14 cellular contexts compared by ENCODE assay signal in the genomic region with DNA sequence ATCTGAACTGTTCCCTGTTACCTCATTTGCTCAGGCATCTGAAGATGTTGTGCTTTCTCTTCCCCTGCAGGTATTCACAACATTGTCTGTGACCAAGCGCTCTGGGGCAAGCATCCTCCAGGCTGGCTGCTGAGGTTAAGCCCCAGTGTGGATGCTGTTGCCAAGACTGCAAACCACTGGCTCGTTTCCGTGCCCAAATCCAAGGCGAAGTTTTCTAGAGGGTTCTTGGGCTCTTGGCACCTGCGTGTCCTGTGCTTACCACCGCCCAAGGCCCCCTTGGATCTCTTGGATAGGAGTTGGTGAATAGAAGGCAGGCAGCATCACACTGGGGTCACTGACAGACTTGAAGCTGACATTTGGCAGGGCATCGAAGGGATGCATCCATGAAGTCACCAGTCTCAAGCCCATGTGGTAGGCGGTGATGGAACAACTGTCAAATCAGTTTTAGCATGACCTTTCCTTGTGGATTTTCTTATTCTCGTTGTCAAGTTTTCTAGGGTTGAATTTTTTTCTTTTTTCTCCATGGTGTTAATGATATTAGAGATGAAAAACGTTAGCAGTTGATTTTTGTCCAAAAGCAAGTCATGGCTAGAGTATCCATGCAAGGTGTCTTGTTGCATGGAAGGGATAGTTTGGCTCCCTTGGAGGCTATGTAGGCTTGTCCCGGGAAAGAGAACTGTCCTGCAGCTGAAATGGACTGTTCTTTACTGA. TPM values are rescaled to one million over a fixed set of nuclear protein-coding genes. Genes with fewer than 3 reads are reported as not detected.
DNase-seq lines count a peak whose midpoint lies in the region; ATAC-seq and TF ChIP-seq lines count a peak whose summit lies in the region.
"Had no signal": no experiment of that assay in that cellular context is flagged by ENCODE, and none has a peak within 500 bp of the region (broad histone marks: within the 10 kb centered on the region; RNA-seq: fewer than 3 reads in every experiment).

No MANE protein-coding gene starts in this region.

- no peak overlapping the region for H3K4me2 ChIP-seq in HCT116 (ENCODE audit: low read length)

- H2AFZ ChIP-seq in HCT116 (ENCODE audit: low read depth, low read length, poor library complexity, severe bottlenecking): no peak overlapping the region

- H3K9ac ChIP-seq in HCT116 (ENCODE audit: low read length): no peak overlapping the region

- no peak for DNase-seq in activated T-cell treated with anti-CD3 and anti-CD28 coated beads, Interleukin-2, amount 50 U/mL, for 72 hours
- DNase-seq in activated T-cell treated with anti-CD3 and anti-CD28 coated beads, Interleukin-2, amount 50 U/mL, for 4 hours: no peak
- DNase-seq in HCT116 (ENCODE audit: low read depth, low spot score) (no peak), dedifferentiated amniotic fluid mesenchymal stem cell (ENCODE audit: extremely low spot score) (no peak), type B pancreatic cell (ENCODE audit: extremely low spot score, unreplicated experiment) (no peak)
- no peak for DNase-seq in stimulated activated CD4-positive, alpha-beta T cell treated with anti-CD3 and anti-CD28 coated beads, Interleukin-2, amount 100 ng/mL, for 48 hours
- DNase-seq: CD8-positive, alpha-beta T cell; COR-L47; DMS153; DND-41; GDM1; HCEC 1CT had no signal

- no peak overlapping the region for H3K27ac ChIP-seq in HCT116 (ENCODE audit: low read depth, low read length)

- H3K79me2 ChIP-seq in HCT116 (ENCODE audit: insufficient read depth, low read length): peaks cover 83% of the 10 kb centered on the region

- H3K36me3 ChIP-seq in HCT116 (ENCODE audit: control insufficient read depth in 1 of 2, insufficient read depth in 2 of 2, low read length in 2 of 2): peaks cover 46 to 73% of the 10 kb centered on the region in 2 experiments

- no peaks in the 10 kb centered on the region for H3K9me3 Mint-ChIP-seq in activated T-cell treated with anti-CD3 and anti-CD28 coated beads, Interleukin-2, amount 50 U/mL, for 72 hours
- H3K9me3 Mint-ChIP-seq in activated T-cell treated with anti-CD3 and anti-CD28 coated beads, Interleukin-2, amount 50 U/mL, for 4 hours: no peaks in the 10 kb centered on the region
- H3K9me3 Mint-ChIP-seq in activated T-helper 17 cell treated with anti-CD3 and anti-CD28 coated beads, Interleukin-2, amount 50 U/mL, for 72 hours: no peaks in the 10 kb centered on the region
- H3K9me3 Mint-ChIP-seq in type B pancreatic cell: no peaks in the 10 kb centered on the region
- H3K9me3 Mint-ChIP-seq: CD8-positive, alpha-beta T cell had no signal

- ATAC-seq in activated T-cell treated with anti-CD3 and anti-CD28 coated beads, Interleukin-2, amount 50 U/mL, for 72 hours (replicated peaks in 1 of 2): no peak
- no peak for ATAC-seq in activated T-cell treated with anti-CD3 and anti-CD28 coated beads, Interleukin-2, amount 50 U/mL, for 4 hours
- ATAC-seq in HCT116: no peak
- ATAC-seq in activated T-helper 17 cell treated with anti-CD3 and anti-CD28 coated beads, Interleukin-2, amount 50 U/mL, for 72 hours (replicated peaks): no peak
- ATAC-seq: CD8-positive, alpha-beta T cell had no signal

- peaks cover 6 to 16% of the 10 kb centered on the region in 2 donors for H3K36me3 Mint-ChIP-seq in activated T-cell treated with anti-CD3 and anti-CD28 coated beads, Interleukin-2, amount 50 U/mL, for 72 hours (ENCODE audit: insufficient read depth in 2 of 2)
- H3K36me3 Mint-ChIP-seq in activated T-cell treated with anti-CD3 and anti-CD28 coated beads, Interleukin-2, amount 50 U/mL, for 4 hours (ENCODE audit: insufficient read depth): peaks cover 46% of the 10 kb centered on the region
- H3K36me3 Mint-ChIP-seq in activated T-helper 17 cell treated with anti-CD3 and anti-CD28 coated beads, Interleukin-2, amount 50 U/mL, for 72 hours (ENCODE audit: low read depth): peaks cover 93% of the 10 kb centered on the region
- peaks cover 24% of the 10 kb centered on the region for H3K36me3 Mint-ChIP-seq in type B pancreatic cell

- RAD21 ChIA-PET in HCT116 (lab: Charles Lee; ENCODE audit: low non-redundant PET in 1 of 2, low total read pairs in 2 of 2, uncharacterized antibody in 2 of 2, unreplicated experiment in 2 of 2): no interaction called here

- no peak for TF ChIP-seq RAD21 in HCT116 (IDR thresholded peaks at IDR 0.05; ENCODE audit: low read depth)

- BruUV-seq in HCT116 (replicated peaks; lab: Mats Ljungman, UMichigan): no TSS peak

- H3K4me1 Mint-ChIP-seq in activated T-cell treated with anti-CD3 and anti-CD28 coated beads, Interleukin-2, amount 50 U/mL, for 72 hours (ENCODE audit: low read depth): peaks cover 5% of the 10 kb centered on the region
- no peaks in the 10 kb centered on the region for H3K4me1 Mint-ChIP-seq in activated T-cell treated with anti-CD3 and anti-CD28 coated beads, Interleukin-2, amount 50 U/mL, for 4 hours (ENCODE audit: low read depth)
- no peaks in the 10 kb centered on the region for H3K4me1 Mint-ChIP-seq in activated T-helper 17 cell treated with anti-CD3 and anti-CD28 coated beads, Interleukin-2, amount 50 U/mL, for 72 hours
- no peaks in the 10 kb centered on the region for H3K4me1 Mint-ChIP-seq in type B pancreatic cell (ENCODE audit: unreplicated experiment)
- H3K4me1 Mint-ChIP-seq: CD14-positive monocyte had no signal

- no peaks in the 10 kb centered on the region for H3K9me2 ChIP-seq in HCT116 (ENCODE audit: insufficient read depth)

- no peak overlapping the region for H3K4me3 Mint-ChIP-seq in activated T-cell treated with anti-CD3 and anti-CD28 coated beads, Interleukin-2, amount 50 U/mL, for 72 hours
- no peak overlapping the region for H3K4me3 Mint-ChIP-seq in activated T-cell treated with anti-CD3 and anti-CD28 coated beads, Interleukin-2, amount 50 U/mL, for 4 hours
- H3K4me3 Mint-ChIP-seq in activated T-helper 17 cell treated with anti-CD3 and anti-CD28 coated beads, Interleukin-2, amount 50 U/mL, for 72 hours: no peak overlapping the region
- no peak overlapping the region for H3K4me3 Mint-ChIP-seq in type B pancreatic cell
- H3K4me3 Mint-ChIP-seq: CD14-positive monocyte; CD8-positive, alpha-beta T cell had no signal

- TF ChIP-seq CTCF in HCT116 (IDR thresholded peaks at IDR 0.05 in 2 of 3, conservative IDR thresholded peaks at IDR 0.05 in 1 of 3; ENCODE audit: borderline replicate concordance in 1 of 3, insufficient read depth in 1 of 3, low read depth in 2 of 3, low read length in 2 of 3) (no peak), type B pancreatic cell (conservative IDR thresholded peaks at IDR 0.05) (no peak)

- intact Hi-C loops in HCT116 (cut with micrococcal nuclease): no loop called here

- H3K4me3 ChIP-seq in HCT116 (replicated peaks in 1 of 2; ENCODE audit: low read depth in 1 of 2, low read length in 2 of 2): no peak overlapping the region

- no peaks in the 10 kb centered on the region for H3K4me1 ChIP-seq in HCT116 (ENCODE audit: control insufficient read depth in 1 of 2, insufficient read depth in 2 of 2, low read length in 2 of 2)

- H4K20me1 ChIP-seq in HCT116 (ENCODE audit: insufficient read depth): peaks cover 40% of the 10 kb centered on the region; the same call in 1 of the 2 replicates

- H3K27me3 ChIP-seq in HCT116 (ENCODE audit: insufficient read depth, low read length): no peaks in the 10 kb centered on the region

- H3K27me3 Mint-ChIP-seq in activated T-cell treated with anti-CD3 and anti-CD28 coated beads, Interleukin-2, amount 50 U/mL, for 72 hours (ENCODE audit: low read depth): no peaks in the 10 kb centered on the region
- no peaks in the 10 kb centered on the region for H3K27me3 Mint-ChIP-seq in activated T-cell treated with anti-CD3 and anti-CD28 coated beads, Interleukin-2, amount 50 U/mL, for 4 hours (ENCODE audit: low read depth)
- no peaks in the 10 kb centered on the region for H3K27me3 Mint-ChIP-seq in activated T-helper 17 cell treated with anti-CD3 and anti-CD28 coated beads, Interleukin-2, amount 50 U/mL, for 72 hours
- no peaks in the 10 kb centered on the region for H3K27me3 Mint-ChIP-seq in type B pancreatic cell

- H3K9me3 ChIP-seq in HCT116 (ENCODE audit: control insufficient read depth in 1 of 2, insufficient read depth in 1 of 2, low read depth in 1 of 2, low read length in 2 of 2): no peaks in the 10 kb centered on the region

- POLR2A ChIA-PET in HCT116 (lab: Charles Lee): no interaction called here

- CTCF ChIA-PET in HCT116 (lab: Charles Lee): no interaction called here

- TF ChIP-seq POLR2A in HCT116 (IDR thresholded peaks at IDR 0.05; ENCODE audit: borderline replicate concordance, extremely low read depth, insufficient read depth, insufficient read length): no peak

- peak overlapping the region; percentile 41 for H3K27ac Mint-ChIP-seq in activated T-cell treated with anti-CD3 and anti-CD28 coated beads, Interleukin-2, amount 50 U/mL, for 72 hours
- H3K27ac Mint-ChIP-seq in activated T-helper 17 cell treated with anti-CD3 and anti-CD28 coated beads, Interleukin-2, amount 50 U/mL, for 72 hours: peak overlapping the region; percentile 38
- H3K27ac Mint-ChIP-seq in type B pancreatic cell: no peak overlapping the region
- H3K27ac Mint-ChIP-seq: CD8-positive, alpha-beta T cell had no signal

TF ChIP-seq in HCT116, 20 proteins besides CTCF, POLR2A, EP300 and RAD21:
- TF ChIP-seq SIN3A (IDR thresholded peaks at IDR 0.05; ENCODE audit: low read depth) (no peak), POLR2AphosphoS5 (IDR thresholded peaks at IDR 0.05; ENCODE audit: low read depth, low read length) (peak; percentile 17; the same call in 1 of the 2 replicates)

RNA-seq across cellular contexts. Expression of a gene that starts 44.9 kb away (rescaled TPM):
- total RNA-seq in activated T-cell treated with anti-CD3 and anti-CD28 coated beads, Interleukin-2, amount 50 U/mL, for 72 hours: 1 to 10 TPM; 4.9 to 5.0 TPM
- 1 to 10 TPM; 5.0 to 6.2 (median 5.5) TPM for total RNA-seq in activated T-cell treated with anti-CD3 and anti-CD28 coated beads, Interleukin-2, amount 50 U/mL, for 4 hours
- 3.0 TPM for total RNA-seq in HCT116 (2021; ENCODE audit: unreplicated experiment)
- polyA plus RNA-seq in HCT116 (2012): 0.49 and 1.3 TPM in 2 replicates
- total RNA-seq in activated T-helper 17 cell treated with anti-CD3 and anti-CD28 coated beads, Interleukin-2, amount 50 U/mL, for 72 hours: 1 to 10 TPM; 3.0 to 7.3 TPM
- 2.9 and 7.3 TPM in 2 replicates for total RNA-seq in type B pancreatic cell (ENCODE audit: low replicate concordance)
